In genomic region chr11:83639995-83640758, GRCh38 we compare ENCODE assay signal across 28 cellular contexts.
DNase-seq lines count a peak whose midpoint lies in the region; TF ChIP-seq lines count a peak whose summit lies in the region.
"Had no signal": no experiment of that assay in that cellular context is flagged by ENCODE, and none has a peak within 500 bp of the region (broad histone marks: within the 10 kb centered on the region; RNA-seq: fewer than 3 reads in every experiment).

No MANE protein-coding gene starts in this region.

- H2BK15ac ChIP-seq in mesenchymal stem cell (ENCODE audit: low read depth, poor library complexity, severe bottlenecking), result no peak overlapping the region

- no peak overlapping the region for H3K18ac ChIP-seq in mesenchymal stem cell (ENCODE audit: low read depth in 1 of 2, low read length in 2 of 2)

- H2AK5ac ChIP-seq in mesenchymal stem cell (ENCODE audit: low read length, severe bottlenecking), result no peak overlapping the region

- H3K23ac ChIP-seq in mesenchymal stem cell (ENCODE audit: low read length in 2 of 2), result no peak overlapping the region

- no peaks in the 10 kb centered on the region for H3K9me3 ChIP-seq in mesenchymal stem cell (ENCODE audit: control insufficient read depth, low read length)
- H3K9me3 ChIP-seq: HAP-1, SJSA1 had no signal

- H4K91ac ChIP-seq in mesenchymal stem cell (ENCODE audit: low read length), result no peak overlapping the region

- H3K9ac ChIP-seq in mesenchymal stem cell (ENCODE audit: low read length), result peak overlapping the region; percentile 74
- H3K9ac ChIP-seq: neural progenitor cell had no signal

- H3K14ac ChIP-seq in mesenchymal stem cell (ENCODE audit: low read length in 2 of 2), result no peak overlapping the region

- no peaks in the 10 kb centered on the region for H3K4me1 ChIP-seq in mesenchymal stem cell (ENCODE audit: control insufficient read depth, insufficient read depth, low read depth, low read length)
- H3K4me1 ChIP-seq: HAP-1, neural progenitor cell, SJSA1 had no signal

- no peak overlapping the region for H2BK120ac ChIP-seq in mesenchymal stem cell (ENCODE audit: low read depth, low read length)

- no peak overlapping the region for H2AFZ ChIP-seq in mesenchymal stem cell (ENCODE audit: low read depth, low read length)
- H2AFZ ChIP-seq: neural progenitor cell had no signal

- 88% methylated on average over 3 of the region's 5 CpGs for WGBS in mesenchymal stem cell

- TF ChIP-seq CTCF in GM20000 (IDR thresholded peaks at IDR 0.05; ENCODE audit: extremely low read depth, missing control alignments), result no peak

- H2BK12ac ChIP-seq in mesenchymal stem cell (ENCODE audit: low read length in 2 of 2), result no peak overlapping the region

- no peak overlapping the region for H3K4me3 ChIP-seq in mesenchymal stem cell (ENCODE audit: insufficient read depth in 1 of 2, low read depth in 1 of 2, low read length in 2 of 2)
- H3K4me3 ChIP-seq: HAP-1, neural progenitor cell, SJSA1 had no signal

- no peak overlapping the region for H3K4ac ChIP-seq in mesenchymal stem cell (ENCODE audit: low read depth in 1 of 2, low read length in 2 of 2)

- H3K27me3 ChIP-seq in mesenchymal stem cell (ENCODE audit: control insufficient read depth in 1 of 2, insufficient read depth in 1 of 2, low read length in 2 of 2), result no peaks in the 10 kb centered on the region
- H3K27me3 ChIP-seq: neural progenitor cell, SJSA1 had no signal

- DNase-seq in COR-L47 (lab: John Stamatoyannopoulos, UW) (peak; percentile 52), NCI-H187 (lab: John Stamatoyannopoulos, UW) (peak; percentile 24 to 51), NCI-H748 (lab: John Stamatoyannopoulos, UW; ENCODE audit: unreplicated experiment) (peak; percentile 71), mesenchymal stem cell (no peak), GM20000 (ENCODE audit: low spot score) (no peak)
- DNase-seq in stimulated activated CD4-positive, alpha-beta T cell treated with anti-CD3 and anti-CD28 coated beads, Interleukin-2, amount 100 ng/mL, for 48 hours, result no peak
- no peak for DNase-seq in stimulated activated CD4-positive, alpha-beta T cell treated with anti-CD3 and anti-CD28 coated beads, Interleukin-2, amount 100 ng/mL, for 24 hours
- DNase-seq: activated CD4-positive, alpha-beta T cell treated with anti-CD3 and anti-CD28 coated beads, Interleukin-2, amount 10 ng/mL, durations not matched to agents 24 days and 14 days; activated CD8-positive, alpha-beta memory T cell treated with anti-CD3 and anti-CD28 coated beads for 24 hours; activated effector memory CD4-positive, alpha-beta T cell treated with anti-CD3 and anti-CD28 coated beads, Interleukin-2, amount 50 U/mL, for 16 hours; activated naive CD8-positive, alpha-beta T cell treated with anti-CD3 and anti-CD28 coated beads for 36 hours; activated T-cell treated with anti-CD3 and anti-CD28 coated beads for 4 hours; anterior cingulate cortex; DMS53; hypothalamus; KBM-7; left colon; mammary epithelial cell; NCI-H1105 treated with DMSO at 0.1 percent for 48 hours; NCI-H82; RPMI8226; stimulated activated CD4-positive, alpha-beta T cell treated with anti-CD3 and anti-CD28 coated beads, Interleukin-1b, Interleukin-23, amount 100 ng/mL, for 48 hours; stimulated activated CD8-positive, alpha-beta memory T cell treated with anti-CD3 and anti-CD28 coated beads, Interleukin-4, amount 100 ng/mL, for 48 hours; T-cell had no signal

- no peaks in the 10 kb centered on the region for H3K79me1 ChIP-seq in mesenchymal stem cell (replicated peaks; ENCODE audit: low read length, poor library complexity, severe bottlenecking)

- no peak overlapping the region for H4K8ac ChIP-seq in mesenchymal stem cell (ENCODE audit: low read length)

- no peak overlapping the region for H3K4me2 ChIP-seq in mesenchymal stem cell (ENCODE audit: low read length, poor library complexity, severe bottlenecking)
- H3K4me2 ChIP-seq: neural progenitor cell had no signal

- H3K27ac ChIP-seq in mesenchymal stem cell (ENCODE audit: low read length, poor library complexity, severe bottlenecking), result no peak overlapping the region
- H3K27ac ChIP-seq: HL-60, neural progenitor cell, SJSA1 had no signal

- H2BK5ac ChIP-seq in mesenchymal stem cell (ENCODE audit: low read depth, low read length, poor library complexity, severe bottlenecking), result no peak overlapping the region

- H3K36me3 ChIP-seq in mesenchymal stem cell (ENCODE audit: control insufficient read depth in 1 of 2, insufficient read depth in 2 of 2, low read depth in 1 of 2, low read length in 2 of 2), result no peaks in the 10 kb centered on the region
- H3K36me3 ChIP-seq: HAP-1, neural progenitor cell, SJSA1 had no signal

Comparison
In these comparisons a context has a peak if more than half of its experiments do, and no peak if none do; other contexts are left out.
1. DNase-seq: peak in COR-L47 (single experiment), NCI-H187 (2 of 2) and NCI-H748 (single experiment); none in mesenchymal stem cell (single experiment), stimulated activated CD4-positive, alpha-beta T cell treated with anti-CD3 and anti-CD28 coated beads, Interleukin-2, amount 100 ng/mL, for 48 hours (0 of 2), GM20000 (single experiment) and stimulated activated CD4-positive, alpha-beta T cell treated with anti-CD3 and anti-CD28 coated beads, Interleukin-2, amount 100 ng/mL, for 24 hours (0 of 2).